In the genomic region with DNA sequence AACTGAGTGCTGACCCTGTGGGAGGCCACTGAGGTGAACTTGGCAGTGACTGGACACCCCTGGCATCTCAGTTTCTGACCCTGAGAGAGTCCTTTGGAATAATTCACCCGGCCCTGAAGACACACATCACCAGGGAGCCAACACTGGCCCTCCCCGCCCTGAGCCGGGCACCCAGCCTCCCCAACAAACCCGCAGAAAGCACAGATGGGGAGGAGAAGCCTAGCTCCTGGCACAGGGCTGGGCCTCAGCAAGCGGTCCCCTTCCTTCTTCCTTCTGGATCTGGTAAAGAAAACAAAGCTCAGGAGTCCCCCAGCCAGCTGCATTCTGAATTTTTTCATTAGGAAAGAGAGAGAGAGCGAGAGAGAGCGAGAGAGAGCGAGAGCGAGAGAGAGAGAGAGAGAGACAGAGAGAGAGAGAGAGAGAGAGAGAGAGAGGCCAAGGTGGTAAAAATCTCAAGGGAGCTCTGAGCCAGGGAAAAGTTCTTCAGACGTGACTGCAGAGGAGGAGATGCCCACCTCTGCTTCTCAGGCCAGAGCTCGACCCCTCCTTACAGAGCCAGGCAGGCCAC, we compare ENCODE assay signal across 21 cellular contexts.
A peak's percentile ranks its signal among the peaks of the same experiment; 100 is the strongest.
DNase-seq lines count a peak whose midpoint lies in the region; FAIRE-seq and TF ChIP-seq lines count a peak whose summit lies in the region.
"Had no signal": no experiment of that assay in that cellular context is flagged by ENCODE, and none has a peak within 500 bp of the region (broad histone marks: within the 10 kb centered on the region; RNA-seq: fewer than 3 reads in every experiment).

No MANE protein-coding gene starts in this region.

- no peak for TF ChIP-seq POLR2A in breast epithelium (IDR thresholded peaks at IDR 0.05)
- no peak for TF ChIP-seq POLR2A in thyroid gland (IDR thresholded peaks at IDR 0.05)

- TF ChIP-seq CTCF in MCF 10A (IDR thresholded peaks at IDR 0.05; ENCODE audit: unreplicated experiment) (no peak), breast epithelium (IDR thresholded peaks at IDR 0.05) (no peak), nephron (IDR thresholded peaks at IDR 0.05; ENCODE audit: unreplicated experiment in 3 of 3) (no peak), thyroid gland (IDR thresholded peaks at IDR 0.05) (peak in 5 of 6 experiments; percentile 61 to 98 (median 79))

- H3K4me1 ChIP-seq in breast epithelium = no peaks in the 10 kb centered on the region
- H3K4me1 ChIP-seq in thyroid gland = peaks cover 26 to 36% of the 10 kb centered on the region in 2 donors

- DNase-seq in MCF 10A (ENCODE audit: unreplicated experiment) (no peak), breast epithelium (ENCODE audit: low spot score in 2 of 2) (no peak), caudate nucleus (lab: John Stamatoyannopoulos, UW) (no peak), thyroid gland (peak; percentile 47 to 55), germinal center (ENCODE audit: low spot score) (no peak), SKM-1 treated with dmso at 0.1 percent for 144 hours (lab: John Stamatoyannopoulos, UW; ENCODE audit: unreplicated experiment) (no peak), GM19239 (ENCODE audit: insufficient read length, low spot score) (no peak)
- DNase-seq: DMS 273 treated with DMSO at 0.1 percent for 48 hours, DND-41, GM23248, HFFc6, NCI-H1105 treated with DMSO at 0.1 percent for 48 hours, NCI-H1694 treated with DMSO at 0.1 percent for 48 hours, NCI-H2107, NCI-H510A treated with DMSO at 0.1 percent for 48 hours, PC-3, SIG-M5 had no signal

- WGBS in thyroid gland, 2 donors = 37 to 40% methylated on average over 10 to 11 of the region's 11 CpGs

- CTCF ChIA-PET in MCF 10A (lab: Yijun Ruan, JAX) = interaction anchor here (0.6 kb wide), 1 partner anchor 188 kb away, joined by 3 read pairs; no protein-coding TSS in a partner anchor

- H3K4me3 ChIP-seq in breast epithelium (no peak overlapping the region), thyroid gland (replicated peaks in 1 of 3) (no peak overlapping the region)
- H3K4me3 ChIP-seq: GM23248, K562 had no signal

- POLR2A ChIA-PET in MCF 10A (lab: Yijun Ruan, JAX) = no interaction called here

- H3K4me3 Mint-ChIP-seq in MCF 10A (ENCODE audit: unreplicated experiment) (no peak overlapping the region), nephron (no peak overlapping the region)
- H3K4me3 Mint-ChIP-seq: HFFc6 had no signal

- H3K4me1 Mint-ChIP-seq in MCF 10A (ENCODE audit: insufficient read depth, unreplicated experiment) = no peaks in the 10 kb centered on the region
- H3K4me1 Mint-ChIP-seq in nephron = peaks cover 25% of the 10 kb centered on the region

- peak overlapping the region; percentile 49 for H3K27ac Mint-ChIP-seq in MCF 10A (ENCODE audit: low read depth, unreplicated experiment)
- peak overlapping the region in 2 of 3 experiments; percentile 41 to 44 for H3K27ac Mint-ChIP-seq in nephron
- H3K27ac Mint-ChIP-seq: HFFc6 had no signal

- no peak for FAIRE-seq in GM19239 (lab: Jason Lieb, UNC)
- FAIRE-seq: K562 had no signal

- BruUV-seq in MCF 10A (replicated peaks; lab: Mats Ljungman, UMichigan) = no TSS peak

- intact Hi-C loops in MCF 10A (cut with micrococcal nuclease) = no loop called here
- intact Hi-C loops in breast epithelium (cut with DNase I; ENCODE audit: low total_unique reads) = no loop called here
- intact Hi-C loops in thyroid gland (cut with DNase I) = no loop called here

- no peaks in the 10 kb centered on the region for H3K27me3 Mint-ChIP-seq in MCF 10A (ENCODE audit: insufficient read depth, unreplicated experiment)
- peaks cover 14% of the 10 kb centered on the region for H3K27me3 Mint-ChIP-seq in nephron (ENCODE audit: low read depth)

- no peak overlapping the region for H3K27ac ChIP-seq in breast epithelium
- H3K27ac ChIP-seq in caudate nucleus (ENCODE audit: low read depth, low read length) = peak overlapping the region; percentile 45
- H3K27ac ChIP-seq in thyroid gland = peak overlapping the region; percentile 21 to 72 (median 32)
- H3K27ac ChIP-seq: 22Rv1, GM23248, RWPE1 had no signal

- H3K27me3 ChIP-seq in breast epithelium = no peaks in the 10 kb centered on the region
- no peaks in the 10 kb centered on the region for H3K27me3 ChIP-seq in thyroid gland

- H3K36me3 Mint-ChIP-seq in MCF 10A (ENCODE audit: insufficient read depth, unreplicated experiment) (peaks cover 6% of the 10 kb centered on the region), nephron (ENCODE audit: low read depth) (peaks cover 22% of the 10 kb centered on the region)

- H3K36me3 ChIP-seq in breast epithelium (no peaks in the 10 kb centered on the region), thyroid gland (peaks cover 0 to 3% of the 10 kb centered on the region in 2 donors)

- H3K9me3 ChIP-seq in breast epithelium (no peaks in the 10 kb centered on the region), thyroid gland (no peaks in the 10 kb centered on the region)

- H3K9me3 Mint-ChIP-seq in MCF 10A (ENCODE audit: unreplicated experiment) (no peaks in the 10 kb centered on the region), nephron (no peaks in the 10 kb centered on the region)
- H3K9me3 Mint-ChIP-seq: HFFc6 had no signal

Comparison
In these comparisons a context has a peak if more than half of its experiments do, and no peak if none do; other contexts are left out.
1. DNase-seq: peak in thyroid gland (2 of 2); none in MCF 10A (single experiment), breast epithelium (0 of 2), caudate nucleus (0 of 61), germinal center (single experiment), SKM-1 treated with dmso at 0.1 percent for 144 hours (single experiment) and GM19239 (single experiment).
2. CTCF ChIP-seq: peak in thyroid gland (5 of 6); none in MCF 10A (single experiment), breast epithelium (0 of 3) and nephron (0 of 3).
3. H3K27ac ChIP-seq: peak in caudate nucleus (single experiment) and thyroid gland (3 of 3); none in breast epithelium (0 of 2).